Comparison of ENCODE assay signal across 8 cellular contexts in the genomic region with DNA sequence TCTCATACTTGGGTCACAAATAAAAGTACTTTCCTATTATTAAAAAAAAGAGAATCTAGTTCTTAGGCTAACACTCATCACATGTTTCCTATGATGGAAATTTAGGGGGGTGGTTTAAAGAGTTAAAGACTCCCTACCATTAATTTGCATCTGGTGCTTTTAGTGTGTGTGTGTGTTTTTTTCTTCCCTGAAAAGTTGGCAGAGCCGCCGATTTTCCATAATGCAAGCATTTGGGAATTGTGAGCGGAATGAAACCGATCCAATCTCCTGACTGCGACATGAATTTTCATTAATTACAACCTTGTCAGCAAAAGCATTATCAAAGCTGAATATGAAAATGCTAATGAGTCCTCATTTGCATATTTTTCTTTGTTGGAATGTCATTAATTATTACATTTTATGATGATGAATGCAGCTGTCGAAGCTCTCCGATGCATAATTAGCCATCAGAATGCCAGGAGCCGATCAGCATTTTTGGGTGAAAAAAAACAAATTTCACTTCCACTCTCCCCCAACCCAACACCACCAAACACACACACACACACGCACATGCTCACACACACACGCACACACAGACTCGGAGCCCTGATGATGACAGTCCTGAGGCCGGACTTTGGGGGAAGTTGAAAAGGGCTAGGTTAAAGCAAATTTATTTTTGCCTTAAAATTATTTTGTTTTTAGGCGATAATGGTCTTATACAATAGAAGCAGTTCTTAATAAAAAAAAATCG.
A peak's percentile ranks its signal among the peaks of the same experiment; 100 is the strongest.
DNase-seq lines count a peak whose midpoint lies in the region; ATAC-seq and TF ChIP-seq lines count a peak whose summit lies in the region.
"Had no signal": no experiment of that assay in that cellular context is flagged by ENCODE, and none has a peak within 500 bp of the region (broad histone marks: within the 10 kb centered on the region; RNA-seq: fewer than 3 reads in every experiment).

No MANE protein-coding gene starts in this region.

- H3K4me3 ChIP-seq in coronary artery: peak overlapping the region; percentile 66
- peak overlapping the region; percentile 39 for H3K4me3 ChIP-seq in upper lobe of right lung

- ATAC-seq in upper lobe of right lung: no peak

- DNase-seq in NCI-H146 treated with DMSO at 0.1 percent for 48 hours (lab: John Stamatoyannopoulos, UW; ENCODE audit: unreplicated experiment) (peak; percentile 62), coronary artery (ENCODE audit: low spot score) (no peak), medulla oblongata (ENCODE audit: extremely low spot score) (peak; percentile 73), upper lobe of right lung (no peak), activated gamma-delta T cell treated with Interleukin-2 at 50 U/mL for 16 hours (no peak), DMS79 (lab: John Stamatoyannopoulos, UW) (no peak)
- DNase-seq in activated T-cell treated with anti-CD3 and anti-CD28 coated beads, Interleukin-2, amount 50 U/mL, for 1 hour: no peak
- DNase-seq: activated CD4-positive, alpha-beta T cell treated with anti-CD3 and anti-CD28 coated beads, Interleukin-2, amount 50 U/mL, for 1 hour had no signal

- no peak for TF ChIP-seq CTCF in coronary artery (IDR thresholded peaks at IDR 0.05)
- TF ChIP-seq CTCF in upper lobe of right lung (IDR thresholded peaks at IDR 0.05): no peak

- H3K4me1 ChIP-seq in upper lobe of right lung: peaks cover 17% of the 10 kb centered on the region

- H3K9me3 ChIP-seq in upper lobe of right lung: no peaks in the 10 kb centered on the region

- no peaks in the 10 kb centered on the region for H3K36me3 ChIP-seq in upper lobe of right lung

- no peaks in the 10 kb centered on the region for H3K27me3 ChIP-seq in upper lobe of right lung

- H3K27ac ChIP-seq in coronary artery: peak overlapping the region; percentile 32 to 69
- peak overlapping the region; percentile 76 for H3K27ac ChIP-seq in upper lobe of right lung

- intact Hi-C loops in upper lobe of right lung (cut with DNase I): no loop called here

Comparison
In these comparisons a context has a peak if more than half of its experiments do, and no peak if none do; other contexts are left out.
1. DNase-seq: peak in NCI-H146 treated with DMSO at 0.1 percent for 48 hours (single experiment) and medulla oblongata (single experiment); none in coronary artery (single experiment), upper lobe of right lung (single experiment), activated gamma-delta T cell treated with Interleukin-2 at 50 U/mL for 16 hours (single experiment), DMS79 (single experiment) and activated T-cell treated with anti-CD3 and anti-CD28 coated beads, Interleukin-2, amount 50 U/mL, for 1 hour (single experiment).